ENCODE assay signal across 8 cellular contexts in genomic region chr1:83999316-83999819, GRCh38. TPM values are rescaled to one million over a fixed set of nuclear protein-coding genes. Genes with fewer than 3 reads are reported as not detected.
DNase-seq lines count a peak whose midpoint lies in the region; ATAC-seq and TF ChIP-seq lines count a peak whose summit lies in the region.

No MANE protein-coding gene starts in this region.

- DNase-seq in DMS53 (lab: John Stamatoyannopoulos, UW), result peak; percentile 97
- DNase-seq in NCI-H510A (lab: John Stamatoyannopoulos, UW), result peak; percentile 91
- no peak for DNase-seq in activated naive CD4-positive, alpha-beta T cell treated with anti-CD3 and anti-CD28 coated beads, Interleukin-2, amount 50 U/mL, for 72 hours (ENCODE audit: low spot score in 2 of 2)
- peak; percentile 90 for DNase-seq in globus pallidus (ENCODE audit: low spot score)
- DNase-seq in neural progenitor cell (ENCODE audit: low spot score), result peak; percentile 94
- DNase-seq in Karpas-422, result no peak

- H3K27me3 Mint-ChIP-seq in neural progenitor cell (ENCODE audit: insufficient read depth, low read depth), result peaks cover 10% of the 10 kb centered on the region

- peaks cover 16% of the 10 kb centered on the region for H3K79me2 ChIP-seq in neural progenitor cell (ENCODE audit: low read depth)
- no peaks in the 10 kb centered on the region for H3K79me2 ChIP-seq in Karpas-422 (ENCODE audit: low read length)

- H3K4me3 ChIP-seq in neural progenitor cell, result peak overlapping the region; percentile 96
- H3K4me3 ChIP-seq in Karpas-422 (ENCODE audit: low read length), result no peak overlapping the region

- ATAC-seq in GM19452 (IDR thresholded peaks at IDR 0.05; ENCODE audit: unreplicated experiment), result peak; percentile 71
- ATAC-seq in HG03460 (IDR thresholded peaks at IDR 0.05; ENCODE audit: unreplicated experiment), result peak; percentile 86
- ATAC-seq in activated naive CD4-positive, alpha-beta T cell treated with anti-CD3 and anti-CD28 coated beads, Interleukin-2, amount 50 U/mL, for 72 hours, result peak; percentile 88 to 89

- H3K4me1 ChIP-seq in neural progenitor cell (peaks cover 14% of the 10 kb centered on the region), Karpas-422 (ENCODE audit: low read length) (no peaks in the 10 kb centered on the region)

- peaks cover 20% of the 10 kb centered on the region for H3K4me1 Mint-ChIP-seq in neural progenitor cell

- H3K9me3 Mint-ChIP-seq in activated naive CD4-positive, alpha-beta T cell treated with anti-CD3 and anti-CD28 coated beads, Interleukin-2, amount 50 U/mL, for 72 hours, result no peaks in the 10 kb centered on the region
- no peaks in the 10 kb centered on the region for H3K9me3 Mint-ChIP-seq in neural progenitor cell

- no peaks in the 10 kb centered on the region for H4K20me1 ChIP-seq in neural progenitor cell (ENCODE audit: low read depth)
- H4K20me1 ChIP-seq in Karpas-422 (ENCODE audit: insufficient read depth, low read depth, low read length), result no peaks in the 10 kb centered on the region

- H3K9me2 ChIP-seq in Karpas-422 (replicated peaks; ENCODE audit: insufficient read depth, low read length), result no peaks in the 10 kb centered on the region

- H3F3A ChIP-seq in neural progenitor cell (ENCODE audit: low read depth), result peaks cover 9% of the 10 kb centered on the region

- H3K36me3 Mint-ChIP-seq in activated naive CD4-positive, alpha-beta T cell treated with anti-CD3 and anti-CD28 coated beads, Interleukin-2, amount 50 U/mL, for 72 hours, result peaks cover 0 to 6% of the 10 kb centered on the region in 2 donors
- no peaks in the 10 kb centered on the region for H3K36me3 Mint-ChIP-seq in neural progenitor cell

- peak overlapping the region; percentile 100 for H2AFZ ChIP-seq in neural progenitor cell (replicated peaks)
- H2AFZ ChIP-seq in Karpas-422 (ENCODE audit: low read length), result no peak overlapping the region

- H3K36me3 ChIP-seq in neural progenitor cell (no peaks in the 10 kb centered on the region), Karpas-422 (ENCODE audit: insufficient read depth, low read length) (no peaks in the 10 kb centered on the region)

- H3K27ac ChIP-seq in neural progenitor cell, result peak overlapping the region; percentile 98
- no peak overlapping the region for H3K27ac ChIP-seq in Karpas-422 (ENCODE audit: low read length)

- peak overlapping the region; percentile 92 for H3K9ac ChIP-seq in neural progenitor cell
- H3K9ac ChIP-seq in Karpas-422 (ENCODE audit: low read length), result no peak overlapping the region

- H3K27me3 ChIP-seq in neural progenitor cell (peaks cover 52% of the 10 kb centered on the region), Karpas-422 (ENCODE audit: low read length) (no peaks in the 10 kb centered on the region)

- H3K4me3 Mint-ChIP-seq in neural progenitor cell, result peak overlapping the region; percentile 95

- peak overlapping the region in 1 of 2 donors; percentile 68 for H3K27ac Mint-ChIP-seq in activated naive CD4-positive, alpha-beta T cell treated with anti-CD3 and anti-CD28 coated beads, Interleukin-2, amount 50 U/mL, for 72 hours
- H3K27ac Mint-ChIP-seq in neural progenitor cell, result peak overlapping the region; percentile 87

- H3K9me3 ChIP-seq in neural progenitor cell (ENCODE audit: low read depth) (no peaks in the 10 kb centered on the region), Karpas-422 (ENCODE audit: low read length) (no peaks in the 10 kb centered on the region)

- TF ChIP-seq CTCF in neural progenitor cell (IDR thresholded peaks at IDR 0.05), result no peak

- H3K4me2 ChIP-seq in neural progenitor cell (peak overlapping the region; percentile 80), Karpas-422 (ENCODE audit: low read depth, low read length, poor library complexity, severe bottlenecking) (no peak overlapping the region)

RNA-seq across cellular contexts. Expression of gene TTLL7, which starts 0.4 kb away (rescaled TPM):
- total RNA-seq in activated naive CD4-positive, alpha-beta T cell treated with anti-CD3 and anti-CD28 coated beads, Interleukin-2, amount 50 U/mL, for 72 hours, result 1 to 10 TPM; 1.5 to 2.3 TPM
- 20.2 and 37.9 TPM in 2 replicates for total RNA-seq in neural progenitor cell (ENCODE audit: low replicate concordance)
- total RNA-seq in Karpas-422 (2014; rRNA removed; shearing (Covaris generic); ENCODE audit: low replicate concordance), result not detected in 2 replicates

Comparison
In these comparisons a context has a peak if more than half of its experiments do, and no peak if none do; other contexts are left out.
1. DNase-seq: peak in DMS53 (single experiment), NCI-H510A (single experiment), globus pallidus (single experiment) and neural progenitor cell (single experiment); none in activated naive CD4-positive, alpha-beta T cell treated with anti-CD3 and anti-CD28 coated beads, Interleukin-2, amount 50 U/mL, for 72 hours (0 of 2) and Karpas-422 (single experiment).
2. Peak in every context shown above with its lines, with median percentiles within 50 percentile points of each other: ATAC-seq.